In genomic region chr10:865924-866576, GRCh38 we compare ENCODE assay signal across 26 cellular contexts.
A peak's percentile ranks its signal among the peaks of the same experiment; 100 is the strongest.
DNase-seq lines count a peak whose midpoint lies in the region; ATAC-seq and TF ChIP-seq lines count a peak whose summit lies in the region.
"Had no signal": no experiment of that assay in that cellular context is flagged by ENCODE, and none has a peak within 500 bp of the region (broad histone marks: within the 10 kb centered on the region; RNA-seq: fewer than 3 reads in every experiment).

No MANE protein-coding gene starts in this region.

- no peaks in the 10 kb centered on the region for H3K4me1 ChIP-seq in HEK293 (ENCODE audit: control insufficient read depth, insufficient read depth, low read length)
- peaks cover 36% of the 10 kb centered on the region for H3K4me1 ChIP-seq in psoas muscle
- H3K4me1 ChIP-seq in spleen, result peaks cover 0 to 34% (median 6%) of the 10 kb centered on the region in 6 donors
- H3K4me1 ChIP-seq: ascending aorta had no signal

- peaks cover 25 to 80% of the 10 kb centered on the region in 2 experiments; a peak in 2 of 3 replicates for H3K36me3 ChIP-seq in HEK293 (ENCODE audit: control insufficient read depth in 2 of 2, insufficient read depth in 1 of 2, low read length in 2 of 2)
- peaks cover 2 to 35% of the 10 kb centered on the region in 2 donors for H3K36me3 ChIP-seq in psoas muscle (ENCODE audit: insufficient read depth in 1 of 2, low read depth in 1 of 2)
- peaks cover 0 to 96% (median 27%) of the 10 kb centered on the region in 6 donors for H3K36me3 ChIP-seq in spleen
- H3K36me3 ChIP-seq: WERI-Rb-1 had no signal

- no peak for TF ChIP-seq CTCF in HEK293 (tag by site-specific recombination; IDR thresholded peaks at IDR 0.05)
- TF ChIP-seq CTCF in psoas muscle (IDR thresholded peaks at IDR 0.05), result no peak
- TF ChIP-seq CTCF in spleen (IDR thresholded peaks at IDR 0.05 in 8 of 11, conservative IDR thresholded peaks at IDR 0.05 in 3 of 11), result no peak

- peaks cover 19% of the 10 kb centered on the region for H3K4me1 Mint-ChIP-seq in activated CD4-positive, alpha-beta T cell treated with anti-CD3 and anti-CD28 coated beads for 36 hours

- H3K9me3 Mint-ChIP-seq in activated CD4-positive, alpha-beta T cell treated with anti-CD3 and anti-CD28 coated beads for 36 hours (ENCODE audit: low read depth), result no peaks in the 10 kb centered on the region
- H3K9me3 Mint-ChIP-seq: T-helper 2 cell treated with Interferon-gamma antibody and Interleukin-4, amounts not matched to agents 5 μg/mL and 100 μg/mL, for 36 hours had no signal

- intact Hi-C loops in activated CD4-positive, alpha-beta T cell treated with anti-CD3 and anti-CD28 coated beads for 36 hours (cut with DNase I, micrococcal nuclease), result no loop called here
- intact Hi-C loops in psoas muscle (cut with DNase I), result no loop called here
- intact Hi-C loops in posterior cingulate gyrus (cut with DNase I), result no loop called here
- intact Hi-C loops in spleen (cut with DNase I; ENCODE audit: low total_unique reads), result no loop called here

- no peak for DNase-seq in activated CD4-positive, alpha-beta T cell treated with anti-CD3 and anti-CD28 coated beads for 36 hours
- DNase-seq in activated CD4-positive, alpha-beta T cell treated with anti-CD3 and anti-CD28 coated beads, Interleukin-2, amount 50 U/mL, for 1 hour, result no peak
- DNase-seq in cerebellar nuclear complex (lab: John Stamatoyannopoulos, UW) (peak; percentile 69 to 85), psoas muscle (no peak), posterior cingulate gyrus (no peak), spleen (no peak), NCI-H446 treated with DMSO at 0.1 percent for 48 hours (lab: John Stamatoyannopoulos, UW) (no peak)
- DNase-seq: 8988T; activated CD4-positive, alpha-beta T cell treated with anti-CD3 and anti-CD28 coated beads, Interleukin-2, amount 50 U/mL, for 4 hours; activated naive CD4-positive, alpha-beta T cell treated with anti-CD3 and anti-CD28 coated beads, Interleukin-2, amount 50 U/mL, for 16 hours; activated T-cell treated with anti-CD3 and anti-CD28 coated beads for 4 hours; central memory CD4-positive, alpha-beta T cell; DMS79; foreskin fibroblast; hippocampal formation; KG1; mucosa of descending colon; NCI-H2171; NCI-H524 treated with DMSO at 0.1 percent for 48 hours; small intestine; stimulated activated naive CD4-positive, alpha-beta T cell treated with Interleukin-2 at 50 U/mL for 16 hours; WERI-Rb-1 had no signal

- ATAC-seq in activated CD4-positive, alpha-beta T cell treated with anti-CD3 and anti-CD28 coated beads for 36 hours, result no peak
- ATAC-seq in psoas muscle, result peak; percentile 14 to 48 (median 36)
- ATAC-seq: mucosa of descending colon had no signal

- no peak overlapping the region for H3K27ac ChIP-seq in HEK293 (ENCODE audit: extremely low read depth, low read depth, low read length)
- peak overlapping the region; percentile 52 for H3K27ac ChIP-seq in psoas muscle
- H3K27ac ChIP-seq in spleen, result peak overlapping the region in 3 of 8 donors; percentile 10 to 46 (median 36)
- H3K27ac ChIP-seq: ascending aorta, SK-N-MC, WERI-Rb-1 had no signal

- no peaks in the 10 kb centered on the region for H3K27me3 Mint-ChIP-seq in activated CD4-positive, alpha-beta T cell treated with anti-CD3 and anti-CD28 coated beads for 36 hours

- CTCF ChIA-PET in activated CD4-positive, alpha-beta T cell treated with anti-CD3 and anti-CD28 coated beads for 36 hours (lab: Charles Lee), result no interaction called here
- CTCF ChIA-PET in HEK293 (lab: Yijun Ruan, JAX), result interaction anchor here (0.6 to 0.7 kb wide), 2 partner anchors 53 to 393 kb away, joined by 3 to 6 read pairs; no protein-coding TSS in a partner anchor

- H3K27me3 ChIP-seq in psoas muscle (ENCODE audit: insufficient read depth in 3 of 3, low read length in 2 of 3) (no peaks in the 10 kb centered on the region), spleen (replicated peaks in 1 of 7) (no peaks in the 10 kb centered on the region)
- H3K27me3 ChIP-seq: ascending aorta had no signal

- peak overlapping the region; percentile 9 for H3K27ac Mint-ChIP-seq in activated CD4-positive, alpha-beta T cell treated with anti-CD3 and anti-CD28 coated beads for 36 hours
- H3K27ac Mint-ChIP-seq: T-helper 2 cell treated with Interferon-gamma antibody and Interleukin-4, amounts not matched to agents 5 μg/mL and 100 μg/mL, for 36 hours had no signal

- WGBS in psoas muscle, 3 donors, result 83 to 88% (median 84%) methylated on average over 8 of the region's 8 CpGs
- WGBS in spleen, 5 donors, result 86 to 95% (median 93%) methylated on average over 8 of the region's 8 CpGs

- no peak for TF ChIP-seq POLR2A in spleen (IDR thresholded peaks at IDR 0.05)

- peaks cover 54% of the 10 kb centered on the region for H3K36me3 Mint-ChIP-seq in activated CD4-positive, alpha-beta T cell treated with anti-CD3 and anti-CD28 coated beads for 36 hours (ENCODE audit: low read depth)

- H3K4me3 ChIP-seq in HEK293 (ENCODE audit: low read depth, low read length) (no peak overlapping the region), psoas muscle (no peak overlapping the region), spleen (no peak overlapping the region)
- H3K4me3 ChIP-seq: ascending aorta, mucosa of descending colon, SK-N-MC had no signal

- H3K9me3 ChIP-seq in HEK293 (ENCODE audit: control insufficient read depth, insufficient read depth, low read depth, low read length) (no peaks in the 10 kb centered on the region), psoas muscle (no peaks in the 10 kb centered on the region), spleen (no peaks in the 10 kb centered on the region)
- H3K9me3 ChIP-seq: ascending aorta, mucosa of descending colon had no signal

- POLR2A ChIA-PET in activated CD4-positive, alpha-beta T cell treated with anti-CD3 and anti-CD28 coated beads for 36 hours (lab: Charles Lee), result no interaction called here
- POLR2A ChIA-PET in HEK293 (lab: Yijun Ruan, JAX), result no interaction called here

- no peak overlapping the region for H3K4me3 Mint-ChIP-seq in activated CD4-positive, alpha-beta T cell treated with anti-CD3 and anti-CD28 coated beads for 36 hours
- H3K4me3 Mint-ChIP-seq: T-helper 2 cell treated with Interferon-gamma antibody and Interleukin-4, amounts not matched to agents 5 μg/mL and 100 μg/mL, for 36 hours had no signal

TF ChIP-seq in HEK293, 187 proteins besides CTCF, POLR2A, EP300 and RAD21:
- TF ChIP-seq ZBTB6 (tag by site-specific recombination; IDR thresholded peaks at IDR 0.05) (no peak), MZF1 (tag by site-specific recombination; IDR thresholded peaks at IDR 0.05; ENCODE audit: borderline replicate concordance) (no peak), GFI1B (tag by site-specific recombination; IDR thresholded peaks at IDR 0.05) (no peak), ZNF654 (tag by site-specific recombination; IDR thresholded peaks at IDR 0.05; ENCODE audit: low read depth) (no peak), SCRT2 (tag by site-specific recombination; IDR thresholded peaks at IDR 0.05) (0 out of 2 replicates have a peak, but pooled peaks have one; percentile 10)

Comparison
In these comparisons a context has a peak if more than half of its experiments do, and no peak if none do; other contexts are left out.
1. DNase-seq: peak in cerebellar nuclear complex (2 of 2); none in activated CD4-positive, alpha-beta T cell treated with anti-CD3 and anti-CD28 coated beads for 36 hours (single experiment), activated CD4-positive, alpha-beta T cell treated with anti-CD3 and anti-CD28 coated beads, Interleukin-2, amount 50 U/mL, for 1 hour (single experiment), psoas muscle (0 of 2), posterior cingulate gyrus (0 of 10), spleen (single experiment) and NCI-H446 treated with DMSO at 0.1 percent for 48 hours (single experiment).